Comparison of ENCODE assay signal across 28 cellular contexts in the genomic region with DNA sequence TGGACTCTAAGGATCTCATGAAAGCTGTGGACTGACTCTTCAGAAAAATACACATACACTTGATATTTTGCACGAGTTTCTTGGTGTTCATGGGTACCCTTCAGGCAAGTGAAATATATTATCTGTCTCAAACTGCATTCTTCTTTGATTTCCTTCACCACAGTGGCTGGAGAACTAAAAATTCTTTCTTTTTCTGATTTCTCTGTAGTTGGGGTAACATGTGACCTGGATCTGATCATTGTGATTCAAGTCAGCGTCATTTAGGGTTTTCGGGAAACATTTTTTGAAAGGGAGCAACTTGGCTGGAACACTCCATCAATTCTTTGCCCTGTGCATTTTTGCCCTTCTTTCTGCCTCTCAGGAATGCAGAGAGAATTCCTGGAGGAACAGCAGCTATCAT.
"Had no signal": no experiment of that assay in that cellular context is flagged by ENCODE, and none has a peak within 500 bp of the region (broad histone marks: within the 10 kb centered on the region; RNA-seq: fewer than 3 reads in every experiment).

No MANE protein-coding gene starts in this region.

- H3K4me3 Mint-ChIP-seq: stimulated activated effector memory CD8-positive, alpha-beta T cell treated with anti-CD3 and anti-CD28 coated beads, Interleukin-12 subunit alpha, Interleukin-12 subunit beta, amount 100 ng/mL, for 72 hours; stimulated activated memory B cell treated with anti-CD40 and anti-IgM and Interleukin-4, amounts not matched to agents 10 μg/mL and 1 μg/mL and 100 μg/mL, for 72 hours; stimulated activated naive B cell treated with anti-CD40 and anti-IgM and Interleukin-4, amounts not matched to agents 10 μg/mL and 1 μg/mL and 100 μg/mL, for 72 hours; stimulated activated naive CD8-positive, alpha-beta T cell treated with anti-CD3 and anti-CD28 coated beads, Interleukin-15, amount 100 ng/mL, for 72 hours; stimulated activated naive CD8-positive, alpha-beta T cell treated with anti-CD3 and anti-CD28 coated beads, Interleukin-15, Interleukin-2, amounts not matched to agents 100 ng/mL and 50 ng/mL, for 24 hours; type B pancreatic cell had no signal

- H3K4me1 ChIP-seq: stomach, suprapubic skin, testis, thyroid gland, tibial artery, tibial nerve, transverse colon, upper lobe of left lung, upper lobe of right lung, uterus, vagina had no signal

- H3K36me3 ChIP-seq: stomach, thoracic aorta, thyroid gland, tibial artery, tibial nerve, transverse colon, upper lobe of left lung, upper lobe of right lung, uterus, vagina had no signal

- DNase-seq: stimulated activated CD4-positive, alpha-beta T cell treated with anti-CD3 and anti-CD28 coated beads, Interleukin-2, amount 100 ng/mL, for 48 hours; stimulated activated CD4-positive, alpha-beta T cell treated with anti-CD3 and anti-CD28 coated beads, Interleukin-4, amount 100 ng/mL, for 1 hour; stimulated activated CD4-positive, alpha-beta T cell treated with anti-CD3 and anti-CD28 coated beads, Interleukin-4, amount 100 ng/mL, for 24 hours; stimulated activated CD4-positive, alpha-beta T cell treated with anti-CD3 and anti-CD28 coated beads, Interleukin-4, amount 100 ng/mL, for 4 hours; stimulated activated CD8-positive, alpha-beta memory T cell treated with anti-CD3 and anti-CD28 coated beads, Interleukin-4, amount 100 ng/mL, for 48 hours; stimulated activated naive B cell treated with anti-CD40 and anti-IgM and Interleukin-4, amounts not matched to agents 10 μg/mL and 1 μg/mL and 100 μg/mL, for 72 hours; stimulated activated naive CD4-positive, alpha-beta T cell; stimulated activated naive CD4-positive, alpha-beta T cell treated with Interleukin-2 at 50 U/mL for 16 hours; stimulated activated naive CD8-positive, alpha-beta T cell treated with anti-CD3 and anti-CD28 coated beads, Interleukin-15, amount 100 ng/mL, for 72 hours; stimulated activated naive CD8-positive, alpha-beta T cell treated with anti-CD3 and anti-CD28 coated beads, Interleukin-15, Interleukin-2, amounts not matched to agents 100 U/mL and 50 U/mL, for 24 hours; stomach; substantia nigra; testis; thyroid gland; tibial artery; transverse colon; trophoblast cell; upper lobe of left lung; upper lobe of right lung; uterus had no signal

- H3K9me3 Mint-ChIP-seq: stimulated activated effector memory CD8-positive, alpha-beta T cell treated with anti-CD3 and anti-CD28 coated beads, Interleukin-12 subunit alpha, Interleukin-12 subunit beta, amount 100 ng/mL, for 72 hours; stimulated activated memory B cell treated with anti-CD40 and anti-IgM and Interleukin-4, amounts not matched to agents 10 μg/mL and 1 μg/mL and 100 μg/mL, for 72 hours; stimulated activated naive B cell treated with anti-CD40 and anti-IgM and Interleukin-4, amounts not matched to agents 10 μg/mL and 1 μg/mL and 100 μg/mL, for 72 hours; stimulated activated naive CD8-positive, alpha-beta T cell treated with anti-CD3 and anti-CD28 coated beads, Interleukin-15, amount 100 ng/mL, for 72 hours; stimulated activated naive CD8-positive, alpha-beta T cell treated with anti-CD3 and anti-CD28 coated beads, Interleukin-15, Interleukin-2, amounts not matched to agents 100 ng/mL and 50 ng/mL, for 24 hours; type B pancreatic cell had no signal

- ATAC-seq: stimulated activated effector memory CD8-positive, alpha-beta T cell treated with anti-CD3 and anti-CD28 coated beads, Interleukin-12 subunit alpha, Interleukin-12 subunit beta, amount 100 ng/mL, for 72 hours; stimulated activated memory B cell treated with anti-CD40 and anti-IgM and Interleukin-4, amounts not matched to agents 10 μg/mL and 1 μg/mL and 100 μg/mL, for 72 hours; stimulated activated naive B cell treated with anti-CD40 and anti-IgM and Interleukin-4, amounts not matched to agents 10 μg/mL and 1 μg/mL and 100 μg/mL, for 72 hours; stimulated activated naive CD8-positive, alpha-beta T cell treated with anti-CD3 and anti-CD28 coated beads, Interleukin-15, amount 100 ng/mL, for 72 hours; stimulated activated naive CD8-positive, alpha-beta T cell treated with anti-CD3 and anti-CD28 coated beads, Interleukin-15, Interleukin-2, amounts not matched to agents 100 U/mL and 50 U/mL, for 24 hours; upper lobe of right lung had no signal

- H3K27me3 Mint-ChIP-seq: stimulated activated memory B cell treated with anti-CD40 and anti-IgM and Interleukin-4, amounts not matched to agents 10 μg/mL and 1 μg/mL and 100 μg/mL, for 72 hours; stimulated activated naive B cell treated with anti-CD40 and anti-IgM and Interleukin-4, amounts not matched to agents 10 μg/mL and 1 μg/mL and 100 μg/mL, for 72 hours; stimulated activated naive CD8-positive, alpha-beta T cell treated with anti-CD3 and anti-CD28 coated beads, Interleukin-15, amount 100 ng/mL, for 72 hours; stimulated activated naive CD8-positive, alpha-beta T cell treated with anti-CD3 and anti-CD28 coated beads, Interleukin-15, Interleukin-2, amounts not matched to agents 100 ng/mL and 50 ng/mL, for 24 hours; type B pancreatic cell had no signal

- H3K4me3 ChIP-seq: stomach, suprapubic skin, testis, thoracic aorta, thyroid gland, tibial artery, tibial nerve, transverse colon, upper lobe of left lung, upper lobe of right lung, uterus, vagina had no signal

- H3K4me1 Mint-ChIP-seq: stimulated activated effector memory CD8-positive, alpha-beta T cell treated with anti-CD3 and anti-CD28 coated beads, Interleukin-12 subunit alpha, Interleukin-12 subunit beta, amount 100 ng/mL, for 72 hours; stimulated activated naive B cell treated with anti-CD40 and anti-IgM and Interleukin-4, amounts not matched to agents 10 μg/mL and 1 μg/mL and 100 μg/mL, for 72 hours; stimulated activated naive CD8-positive, alpha-beta T cell treated with anti-CD3 and anti-CD28 coated beads, Interleukin-15, amount 100 ng/mL, for 72 hours had no signal

- H3K27ac Mint-ChIP-seq: stimulated activated effector memory CD8-positive, alpha-beta T cell treated with anti-CD3 and anti-CD28 coated beads, Interleukin-12 subunit alpha, Interleukin-12 subunit beta, amount 100 ng/mL, for 72 hours; stimulated activated memory B cell treated with anti-CD40 and anti-IgM and Interleukin-4, amounts not matched to agents 10 μg/mL and 1 μg/mL and 100 μg/mL, for 72 hours; stimulated activated naive B cell treated with anti-CD40 and anti-IgM and Interleukin-4, amounts not matched to agents 10 μg/mL and 1 μg/mL and 100 μg/mL, for 72 hours; stimulated activated naive CD8-positive, alpha-beta T cell treated with anti-CD3 and anti-CD28 coated beads, Interleukin-15, amount 100 ng/mL, for 72 hours; stimulated activated naive CD8-positive, alpha-beta T cell treated with anti-CD3 and anti-CD28 coated beads, Interleukin-15, Interleukin-2, amounts not matched to agents 100 ng/mL and 50 ng/mL, for 24 hours; type B pancreatic cell had no signal

- H3K27ac ChIP-seq: stomach, suprapubic skin, testis, thoracic aorta, thyroid gland, tibial artery, tibial nerve, transverse colon, upper lobe of left lung, upper lobe of right lung, uterus, vagina had no signal

- H3K9me3 ChIP-seq: stomach, suprapubic skin, testis, thoracic aorta, thyroid gland, tibial artery, tibial nerve, transverse colon, upper lobe of left lung, upper lobe of right lung, uterus, vagina had no signal
